In genomic region chr9:92950359-92950955, GRCh38 we compare ENCODE assay signal across 30 cellular contexts. TPM values are rescaled to one million over a fixed set of nuclear protein-coding genes. Genes with fewer than 3 reads are reported as not detected.
DNase-seq lines count a peak whose midpoint lies in the region; ATAC-seq lines count a peak whose summit lies in the region.
"Had no signal": no experiment of that assay in that cellular context is flagged by ENCODE, and none has a peak within 500 bp of the region (broad histone marks: within the 10 kb centered on the region; RNA-seq: fewer than 3 reads in every experiment).

No MANE protein-coding gene starts in this region.

- H3K27ac Mint-ChIP-seq in CD8-positive, alpha-beta memory T cell: peak overlapping the region; percentile 73 to 97 (median 86)
- H3K27ac Mint-ChIP-seq in T-cell: peak overlapping the region; percentile 91 to 99
- H3K27ac Mint-ChIP-seq: activated B cell treated with CpG ODN at 0.5 μM for 24 hours; activated CD8-positive, alpha-beta T cell treated with anti-CD3 and anti-CD28 coated beads for 36 hours; mesothelial cell of epicardium; natural killer cell; stimulated activated naive CD8-positive, alpha-beta T cell treated with anti-CD3 and anti-CD28 coated beads, Interleukin-15, Interleukin-2, amounts not matched to agents 100 ng/mL and 50 ng/mL, for 24 hours had no signal

- ATAC-seq in T-cell (replicated peaks in 1 of 4): no peak
- ATAC-seq in GM18907 (IDR thresholded peaks at IDR 0.05; ENCODE audit: unreplicated experiment): no peak
- ATAC-seq in HG03097 (IDR thresholded peaks at IDR 0.05; ENCODE audit: low FRiP score, unreplicated experiment): no peak
- ATAC-seq: activated CD8-positive, alpha-beta T cell treated with anti-CD3 and anti-CD28 coated beads for 36 hours; left ventricle myocardium superior; natural killer cell had no signal

- H3K9me3 Mint-ChIP-seq in CD8-positive, alpha-beta memory T cell: peaks cover 0 to 13% (median 11%) of the 10 kb centered on the region in 5 donors
- no peaks in the 10 kb centered on the region for H3K9me3 Mint-ChIP-seq in T-cell
- H3K9me3 Mint-ChIP-seq: activated B cell treated with CpG ODN at 0.5 μM for 24 hours; mesothelial cell of epicardium; stimulated activated naive CD8-positive, alpha-beta T cell treated with anti-CD3 and anti-CD28 coated beads, Interleukin-15, Interleukin-2, amounts not matched to agents 100 ng/mL and 50 ng/mL, for 24 hours had no signal

- H3K4ac ChIP-seq in trophoblast cell (ENCODE audit: low read depth, low read length): no peak overlapping the region

- H3K9ac ChIP-seq in trophoblast cell (ENCODE audit: low read length): no peak overlapping the region

- no peaks in the 10 kb centered on the region for H3K36me3 ChIP-seq in CD8-positive, alpha-beta memory T cell (ENCODE audit: insufficient read depth, low read length)
- no peaks in the 10 kb centered on the region for H3K36me3 ChIP-seq in trophoblast cell (ENCODE audit: control insufficient read depth in 1 of 2, insufficient read depth in 2 of 2, low read length in 2 of 2)
- H3K36me3 ChIP-seq: ovary, right atrium auricular region, tibial nerve had no signal

- WGBS in trophoblast cell (ENCODE audit: extremely low coverage, insufficient coverage, insufficient read length): no CpG with 5 or more reads among the region's 11 CpGs

- no peak overlapping the region for H4K8ac ChIP-seq in trophoblast cell (ENCODE audit: low read depth, low read length)

- no peak for DNase-seq in CD8-positive, alpha-beta memory T cell
- DNase-seq in T-cell (no peak), epithelial cell of prostate (ENCODE audit: low read depth, low spot score) (peak; percentile 43), trophoblast cell (peak in 1 of 2 donors; percentile 65), glomerular visceral epithelial cell (ENCODE audit: extremely low spot score) (no peak)
- DNase-seq in NK-92 treated with Interleukin-12 subunit alpha and Interleukin-12 subunit beta, amount 100 ng/mL, for 24 hours (lab: John Stamatoyannopoulos, UW): no peak
- DNase-seq: activated B cell treated with CpG ODN at 0.5 μM for 24 hours; activated CD8-positive, alpha-beta T cell treated with anti-CD3 and anti-CD28 coated beads for 36 hours; activated naive CD4-positive, alpha-beta T cell treated with anti-CD3 and anti-CD28 coated beads, Interleukin-2, amount 50 U/mL, for 16 hours; anterior cingulate cortex; dermis blood vessel endothelial cell; DMS153; foreskin fibroblast; left ventricle myocardium superior; natural killer cell; NCI-H1105 treated with DMSO at 0.1 percent for 48 hours; NCI-H2029 treated with DMSO at 0.1 percent for 48 hours; OCI-M1; ovary; SHP77 had no signal

- CTCF ChIA-PET in CD8-positive, alpha-beta memory T cell (lab: Charles Lee): interaction anchor here (1.0 to 2.1 kb wide), 3 partner anchors 14 to 616 kb away, joined by 3 to 7 read pairs (median 6); no protein-coding TSS in a partner anchor
- CTCF ChIA-PET in T-cell (lab: Charles Lee): no interaction called here

- no peak overlapping the region for H4K12ac ChIP-seq in trophoblast cell (ENCODE audit: low read depth, low read length)

- H3K4me3 ChIP-seq in CD8-positive, alpha-beta memory T cell (ENCODE audit: low read length): no peak overlapping the region
- no peak overlapping the region for H3K4me3 ChIP-seq in trophoblast cell (ENCODE audit: low read depth, low read length)
- H3K4me3 ChIP-seq: ovary, right atrium auricular region, tibial nerve had no signal

- peaks cover 2% of the 10 kb centered on the region for H3K79me1 ChIP-seq in trophoblast cell (ENCODE audit: low read length)

- no peak overlapping the region for H2BK120ac ChIP-seq in trophoblast cell (ENCODE audit: insufficient read depth, low read length, poor library complexity)

- no peak overlapping the region for H2BK5ac ChIP-seq in trophoblast cell (ENCODE audit: low read depth, low read length, poor library complexity)

- H3K36me3 Mint-ChIP-seq in CD8-positive, alpha-beta memory T cell: peaks cover 3 to 11% (median 7%) of the 10 kb centered on the region in 3 donors
- H3K36me3 Mint-ChIP-seq in T-cell: no peaks in the 10 kb centered on the region
- H3K36me3 Mint-ChIP-seq: IgD-negative memory B cell, mesothelial cell of epicardium, natural killer cell had no signal

- POLR2A ChIA-PET in CD8-positive, alpha-beta memory T cell (lab: Charles Lee): interaction anchor here (1.0 kb wide), 1 partner anchor 51 kb away, joined by 3 read pairs; no protein-coding TSS in a partner anchor
- POLR2A ChIA-PET in T-cell (lab: Charles Lee): no interaction called here

- H3K27me3 Mint-ChIP-seq in CD8-positive, alpha-beta memory T cell: no peaks in the 10 kb centered on the region
- H3K27me3 Mint-ChIP-seq in T-cell: no peaks in the 10 kb centered on the region
- H3K27me3 Mint-ChIP-seq: activated CD8-positive, alpha-beta T cell treated with anti-CD3 and anti-CD28 coated beads for 36 hours had no signal

- peak overlapping the region; percentile 18 for H2BK12ac ChIP-seq in trophoblast cell (ENCODE audit: low read length)

- H3K4me3 Mint-ChIP-seq in CD8-positive, alpha-beta memory T cell: peak overlapping the region; percentile 59 to 99 (median 89)
- H3K4me3 Mint-ChIP-seq in T-cell: peak overlapping the region; percentile 94 to 98 (median 98)
- H3K4me3 Mint-ChIP-seq: activated B cell treated with CpG ODN at 0.5 μM for 24 hours; activated CD8-positive, alpha-beta T cell treated with anti-CD3 and anti-CD28 coated beads for 36 hours; IgD-negative memory B cell; mesothelial cell of epicardium; stimulated activated naive CD8-positive, alpha-beta T cell treated with anti-CD3 and anti-CD28 coated beads, Interleukin-15, Interleukin-2, amounts not matched to agents 100 ng/mL and 50 ng/mL, for 24 hours had no signal

- H3K4me1 ChIP-seq in CD8-positive, alpha-beta memory T cell (ENCODE audit: insufficient read depth, low read length): peaks cover 79% of the 10 kb centered on the region
- peaks cover 6 to 12% of the 10 kb centered on the region in 2 experiments for H3K4me1 ChIP-seq in trophoblast cell (ENCODE audit: control insufficient read depth in 1 of 2, insufficient read depth in 2 of 2, low read length in 2 of 2)

- no peaks in the 10 kb centered on the region for H3K27me3 ChIP-seq in CD8-positive, alpha-beta memory T cell (ENCODE audit: insufficient read depth, low read length, poor library complexity, severe bottlenecking)
- no peaks in the 10 kb centered on the region for H3K27me3 ChIP-seq in trophoblast cell (ENCODE audit: insufficient read depth, low read length)
- H3K27me3 ChIP-seq: ovary had no signal

- H2AFZ ChIP-seq in trophoblast cell (ENCODE audit: insufficient read depth, low read length, poor library complexity): no peak overlapping the region

- H3K23ac ChIP-seq in trophoblast cell (ENCODE audit: low read length): no peak overlapping the region

- H3K9me3 ChIP-seq in CD8-positive, alpha-beta memory T cell (ENCODE audit: low read length): no peaks in the 10 kb centered on the region
- peaks cover 4% of the 10 kb centered on the region for H3K9me3 ChIP-seq in trophoblast cell (ENCODE audit: insufficient read depth, low read depth, low read length)
- H3K9me3 ChIP-seq: ovary, right atrium auricular region, tibial nerve had no signal

- H3K27ac ChIP-seq in CD8-positive, alpha-beta memory T cell (ENCODE audit: low read depth, low read length): no peak overlapping the region
- H3K27ac ChIP-seq in epithelial cell of prostate (no peak overlapping the region), trophoblast cell (ENCODE audit: low read depth, low read length) (no peak overlapping the region)
- H3K27ac ChIP-seq: C4-2B, ovary, right atrium auricular region, tibial nerve had no signal

- peak overlapping the region; percentile 2 for H3K14ac ChIP-seq in trophoblast cell (ENCODE audit: low read length)

- no peak overlapping the region for H3K18ac ChIP-seq in trophoblast cell (ENCODE audit: low read length)

- no peak overlapping the region for H2AK5ac ChIP-seq in trophoblast cell (ENCODE audit: low read length)

- no peak overlapping the region for H3K4me2 ChIP-seq in trophoblast cell (ENCODE audit: low read length)

- H4K91ac ChIP-seq in trophoblast cell (ENCODE audit: low read depth, low read length): peak overlapping the region; percentile 3

- H3K79me2 ChIP-seq in trophoblast cell (ENCODE audit: control insufficient read depth, insufficient read depth, low read length, poor library complexity): no peaks in the 10 kb centered on the region

- H3K4me1 Mint-ChIP-seq in CD8-positive, alpha-beta memory T cell: peaks cover 80 to 93% (median 92%) of the 10 kb centered on the region in 3 donors
- H3K4me1 Mint-ChIP-seq in T-cell: peaks cover 86 to 89% (median 88%) of the 10 kb centered on the region in 3 donors

RNA-seq across cellular contexts. Expression of gene FGD3, which starts 3.1 kb away (rescaled TPM):
- total RNA-seq in CD8-positive, alpha-beta memory T cell: 10 to 100 TPM; 54.6 to 56.5 TPM
- polyA plus RNA-seq in CD8-positive, alpha-beta memory T cell: 134 TPM
- total RNA-seq in T-cell: 100 to 1,000 TPM; 188 to 349 (median 293) TPM
- 3.2 and 3.7 TPM in 2 replicates for polyA plus RNA-seq in trophoblast cell (2013)
- total RNA-seq: endothelial cell of umbilical vein, G401 had no signal
- polyA plus RNA-seq: endothelial cell of umbilical vein had no signal
